8 cellular contexts compared by ENCODE assay signal in the genomic region with DNA sequence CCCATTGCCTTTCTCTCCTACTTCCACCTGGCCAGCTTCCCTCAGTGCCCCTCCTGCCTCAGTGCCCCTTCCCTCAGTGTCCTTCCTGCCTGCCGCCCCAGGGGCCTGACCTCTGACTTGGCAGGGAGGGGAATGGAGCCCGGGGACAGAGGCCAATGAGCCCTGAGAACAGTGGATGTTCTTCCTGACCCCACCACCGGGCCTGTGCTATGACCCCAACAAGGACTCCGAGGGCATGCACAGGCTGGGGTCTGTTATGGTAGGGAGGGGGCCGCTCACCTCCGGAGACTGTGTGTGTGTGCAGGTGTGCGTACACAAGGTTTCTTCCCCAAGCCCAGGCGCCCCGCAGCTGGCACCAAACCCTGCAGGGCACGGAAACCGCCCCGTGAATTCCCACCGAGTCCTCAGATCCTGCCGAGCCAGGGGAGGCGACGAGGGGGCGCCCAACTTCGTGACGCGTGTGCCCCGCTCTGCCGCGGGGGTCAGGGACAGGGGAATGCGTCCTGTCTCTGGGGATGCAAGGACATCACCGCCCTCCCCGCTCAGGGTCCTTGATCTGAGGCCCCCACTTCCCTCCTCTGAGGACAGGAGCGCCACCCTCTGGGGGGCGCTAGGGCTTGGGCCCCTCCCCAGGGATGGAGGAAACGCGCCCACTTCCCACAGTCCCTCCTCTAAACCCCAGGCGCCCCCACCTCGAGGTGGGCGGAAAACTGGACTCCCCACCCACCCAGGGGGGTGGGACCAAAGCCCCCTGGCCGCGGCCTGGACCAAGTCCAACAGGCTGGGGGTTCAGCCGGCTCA. TPM values are rescaled to one million over a fixed set of nuclear protein-coding genes. Genes with fewer than 3 reads are reported as not detected.
DNase-seq lines count a peak whose midpoint lies in the region; ATAC-seq and TF ChIP-seq lines count a peak whose summit lies in the region.

No MANE protein-coding gene starts in this region.

- POLR2A ChIA-PET in Panc1 (lab: Charles Lee), result no interaction called here

- H3K9me3 ChIP-seq in Panc1 (ENCODE audit: control insufficient read depth, insufficient read depth, low read depth, low read length), result no peaks in the 10 kb centered on the region
- no peaks in the 10 kb centered on the region for H3K9me3 ChIP-seq in hepatocyte (ENCODE audit: low read depth)

- CTCF ChIA-PET in Panc1 (lab: Charles Lee), result no interaction called here

- H3K4me2 ChIP-seq in hepatocyte, result peak overlapping the region; percentile 100

- peak overlapping the region; percentile 37 to 59; a peak in 3 of 4 replicates for H3K4me3 ChIP-seq in Panc1 (ENCODE audit: low read depth in 2 of 2, low read length in 2 of 2)
- peak overlapping the region; percentile 75 for H3K4me3 ChIP-seq in hepatocyte

- no TSS peak for BruUV-seq in Panc1 (replicated peaks; lab: Mats Ljungman, UMichigan)

- H3K4me1 ChIP-seq in Panc1 (ENCODE audit: control insufficient read depth, insufficient read depth, low read length) (peaks cover 11% of the 10 kb centered on the region), hepatocyte (ENCODE audit: insufficient read depth) (peaks cover 28% of the 10 kb centered on the region)

- H3K36me3 ChIP-seq in Panc1 (ENCODE audit: control insufficient read depth, insufficient read depth, low read length) (no peaks in the 10 kb centered on the region), hepatocyte (replicated peaks; ENCODE audit: insufficient read depth, low read depth) (no peaks in the 10 kb centered on the region)

- peak overlapping the region; percentile 68 for H2AFZ ChIP-seq in hepatocyte

- ATAC-seq in Panc1, result no peak
- no peak for ATAC-seq in sciatic nerve
- ATAC-seq in HG02970 (IDR thresholded peaks at IDR 0.05; ENCODE audit: low FRiP score, unreplicated experiment), result no peak
- ATAC-seq in GM18870 (IDR thresholded peaks at IDR 0.05; ENCODE audit: unreplicated experiment), result no peak

- in situ Hi-C loops in Panc1 (cut with HindIII; ENCODE audit: low pct_unique_long_range_greater_than_20kb, low sequenced_read_pairs), result no loop called here

- WGBS in hepatocyte (ENCODE audit: low lambda C conversion rate, missing lambda C conversion rate), result 27% methylated on average over 24 of the region's 36 CpGs

- intact Hi-C loops in Panc1 (cut with micrococcal nuclease; ENCODE audit: unreplicated experiment), result no loop called here
- intact Hi-C loops in sciatic nerve (cut with DNase I), result no loop called here

- H3K79me2 ChIP-seq in hepatocyte, result no peaks in the 10 kb centered on the region

- H3K27ac ChIP-seq in Panc1 (ENCODE audit: low read length) (no peak overlapping the region), hepatocyte (no peak overlapping the region)

- TF ChIP-seq CTCF in Panc1 (IDR thresholded peaks at IDR 0.05) (no peak; the same call in 1 of the 2 replicates), hepatocyte (IDR thresholded peaks at IDR 0.05; ENCODE audit: poor library complexity) (peak; percentile 28)

- peak in 2 of 3 experiments; percentile 41 to 45 for DNase-seq in NCI-H1417 (lab: John Stamatoyannopoulos, UW)
- no peak for DNase-seq in NCI-H1417 treated with DMSO at 0.1 percent for 48 hours (lab: John Stamatoyannopoulos, UW)
- DNase-seq in Panc1 (ENCODE audit: low read depth, low spot score), result no peak
- no peak for DNase-seq in hepatocyte (ENCODE audit: low spot score)
- peak; percentile 48 for DNase-seq in sciatic nerve (ENCODE audit: low spot score)
- no peak for DNase-seq in D341Med (ENCODE audit: low spot score)

- no peaks in the 10 kb centered on the region for H3K9me2 ChIP-seq in hepatocyte (replicated peaks; ENCODE audit: insufficient read depth)

- H4K20me1 ChIP-seq in hepatocyte (ENCODE audit: insufficient read depth, poor library complexity, severe bottlenecking), result no peaks in the 10 kb centered on the region

- H3K27me3 ChIP-seq in Panc1 (ENCODE audit: control insufficient read depth, insufficient read depth, low read length), result no peaks in the 10 kb centered on the region
- H3K27me3 ChIP-seq in hepatocyte, result no peaks in the 10 kb centered on the region

RNA-seq across cellular contexts. Expression of gene RAP1GAP, which starts 0.7 kb away (rescaled TPM):
- 4.6 TPM for total RNA-seq in Panc1 (2021; ENCODE audit: unreplicated experiment)
- polyA plus RNA-seq in Panc1 (2012; ENCODE audit: insufficient read length), result 7.7 TPM
- total RNA-seq in hepatocyte, result 12.0 and 12.3 TPM in 2 replicates
- 14.2 and 18.0 TPM in 2 replicates for polyA plus RNA-seq in hepatocyte
- total RNA-seq in sciatic nerve, result 14.7 TPM

Comparison
In these comparisons a context has a peak if more than half of its experiments do, and no peak if none do; other contexts are left out.
1. DNase-seq: peak in NCI-H1417 (2 of 3) and sciatic nerve (single experiment); none in NCI-H1417 treated with DMSO at 0.1 percent for 48 hours (single experiment), Panc1 (single experiment), hepatocyte (single experiment) and D341Med (single experiment).